Comparison of ENCODE assay signal across 1 cellular context in genomic region chr17:62065611-62066468, GRCh38.
TF ChIP-seq lines count a peak whose summit lies in the region.

No MANE protein-coding gene starts in this region.

TF ChIP-seq in K562, 482 proteins besides CTCF, POLR2A, EP300 and RAD21 (continued from another document and continues in another):
- TF ChIP-seq STAT6 (CRISPR knock-in tag; IDR thresholded peaks at IDR 0.05): no peak
- TF ChIP-seq PURB (CRISPR knock-in tag; IDR thresholded peaks at IDR 0.05; ENCODE audit: low read depth): no peak
- TF ChIP-seq GTF2A2 (tag; IDR thresholded peaks at IDR 0.05): no peak
- no peak for TF ChIP-seq NR3C1 (CRISPR knock-in tag; IDR thresholded peaks at IDR 0.05)
- TF ChIP-seq MAX (CRISPR knock-in tag; IDR thresholded peaks at IDR 0.05): peak; percentile 88
- TF ChIP-seq CHD2 (IDR thresholded peaks at IDR 0.05; ENCODE audit: low read depth, low read length): 0 out of 2 replicates have a peak, but pooled peaks have one; percentile 17
- TF ChIP-seq CHD1 (IDR thresholded peaks at IDR 0.05; ENCODE audit: low read length): peak; percentile 92
- TF ChIP-seq NUFIP1 (IDR thresholded peaks at IDR 0.05; ENCODE audit: partially characterized antibody): no peak
- no peak for TF ChIP-seq ZNF609 (CRISPR knock-in tag; IDR thresholded peaks at IDR 0.05; ENCODE audit: borderline replicate concordance)
- TF ChIP-seq ZNF707 (CRISPR knock-in tag; conservative IDR thresholded peaks at IDR 0.05): no peak
- no peak for TF ChIP-seq ATF2 (CRISPR knock-in tag; IDR thresholded peaks at IDR 0.05)
- TF ChIP-seq CBX3 (IDR thresholded peaks at IDR 0.05; ENCODE audit: borderline replicate concordance in 1 of 2, low read length in 2 of 2): peak in 1 of 2 experiments; percentile 61; a peak in 1 of 3 replicates
- TF ChIP-seq SMARCA4 (IDR thresholded peaks at IDR 0.05): 0 out of 2 replicates have a peak, but pooled peaks have one; percentile 40
- TF ChIP-seq RBM14 (IDR thresholded peaks at IDR 0.05; ENCODE audit: borderline replicate concordance, insufficient read depth, low read depth, low read length): 0 out of 2 replicates have a peak, but pooled peaks have one; percentile 57
- TF ChIP-seq POLR2H (tag; IDR thresholded peaks at IDR 0.05; ENCODE audit: low read depth): peak; percentile 81
- TF ChIP-seq ZNF695 (CRISPR knock-in tag; IDR thresholded peaks at IDR 0.05): no peak
- no peak for TF ChIP-seq CHD4 (IDR thresholded peaks at IDR 0.05; ENCODE audit: insufficient read depth, insufficient replicate concordance, low read depth, low read length, poor library complexity, severe bottlenecking)
- TF ChIP-seq MCM5 (IDR thresholded peaks at IDR 0.05; ENCODE audit: low read depth): no peak
- no peak for TF ChIP-seq ZNF518B (CRISPR knock-in tag; IDR thresholded peaks at IDR 0.05)
- TF ChIP-seq HDAC8 (tag; IDR thresholded peaks at IDR 0.05): no peak
- no peak for TF ChIP-seq MLX (CRISPR knock-in tag; conservative IDR thresholded peaks at IDR 0.05)
- no peak for TF ChIP-seq HINFP (tag; conservative IDR thresholded peaks at IDR 0.05; ENCODE audit: low read depth)
- TF ChIP-seq ZKSCAN8 (CRISPR knock-in tag; IDR thresholded peaks at IDR 0.05): no peak
- TF ChIP-seq ARID3A (IDR thresholded peaks at IDR 0.05; ENCODE audit: borderline replicate concordance, low read depth, low read length): 0 out of 2 replicates have a peak, but pooled peaks have one; percentile 44
- TF ChIP-seq ZNF263 (CRISPR knock-in tag; IDR thresholded peaks at IDR 0.05; ENCODE audit: borderline replicate concordance): peak; percentile 36; the same call in 1 of the 2 replicates
- no peak for TF ChIP-seq TAL1 (IDR thresholded peaks at IDR 0.05)
- TF ChIP-seq RNF219 (CRISPR knock-in tag; IDR thresholded peaks at IDR 0.05): no peak
- TF ChIP-seq BRCA1 (IDR thresholded peaks at IDR 0.05): no peak
- no peak for TF ChIP-seq BRCA1 (CRISPR knock-in tag; IDR thresholded peaks at IDR 0.05)
- TF ChIP-seq NFE2L1 (tag; IDR thresholded peaks at IDR 0.05; ENCODE audit: borderline replicate concordance, low read depth): no peak
- peak; percentile 54; the same call in 1 of the 2 replicates for TF ChIP-seq FOXK1 (CRISPR knock-in tag; IDR thresholded peaks at IDR 0.05; ENCODE audit: borderline replicate concordance)
- TF ChIP-seq IRF1 (CRISPR knock-in tag; IDR thresholded peaks at IDR 0.05; ENCODE audit: borderline replicate concordance): no peak
- TF ChIP-seq POLR2AphosphoS2 (IDR thresholded peaks at IDR 0.05; ENCODE audit: low read length): no peak
- TF ChIP-seq PREB (CRISPR knock-in tag; IDR thresholded peaks at IDR 0.05): no peak
- TF ChIP-seq CXXC5 (CRISPR knock-in tag; IDR thresholded peaks at IDR 0.05): peak; percentile 65; the same call in 1 of the 2 replicates
- TF ChIP-seq HDAC3 (IDR thresholded peaks at IDR 0.05; ENCODE audit: borderline replicate concordance, partially characterized antibody): no peak
- peak; percentile 62 for TF ChIP-seq SMC3 (conservative IDR thresholded peaks at IDR 0.05; ENCODE audit: insufficient read depth, low read depth, low read length)
- TF ChIP-seq TAF15 (IDR thresholded peaks at IDR 0.05; ENCODE audit: low read depth, low read length): no peak
